In genomic region chr6:16243055-16243454, GRCh38 we compare ENCODE assay signal across 12 cellular contexts. TPM values are rescaled to one million over a fixed set of nuclear protein-coding genes. Genes with fewer than 3 reads are reported as not detected.
DNase-seq lines count a peak whose midpoint lies in the region; ATAC-seq lines count a peak whose summit lies in the region.
"Had no signal": no experiment of that assay in that cellular context is flagged by ENCODE, and none has a peak within 500 bp of the region (broad histone marks: within the 10 kb centered on the region; RNA-seq: fewer than 3 reads in every experiment).

No MANE protein-coding gene starts in this region.

- H3K36me3 ChIP-seq in skeletal muscle satellite cell (ENCODE audit: insufficient read depth, low read length), result no peaks in the 10 kb centered on the region

- H3K4me2 ChIP-seq in skeletal muscle satellite cell (ENCODE audit: low read length), result peak overlapping the region; percentile 27
- H3K4me2 ChIP-seq: hepatocyte had no signal

- no peak overlapping the region for H3K9ac ChIP-seq in skeletal muscle satellite cell (ENCODE audit: low read depth, low read length)

- no peak overlapping the region for H3K4me3 ChIP-seq in skeletal muscle satellite cell (ENCODE audit: low read length)
- H3K4me3 ChIP-seq: hepatocyte had no signal

- intact Hi-C loops in Right ventricle myocardium superior (cut with DNase I), result no loop called here

- no peaks in the 10 kb centered on the region for H3K27me3 ChIP-seq in skeletal muscle satellite cell (ENCODE audit: control insufficient read depth, insufficient read depth, low read length)
- H3K27me3 ChIP-seq: hepatocyte had no signal

- peak; percentile 77 for DNase-seq in HT1080 (ENCODE audit: low read depth)
- DNase-seq in astrocyte of the hippocampus (ENCODE audit: low read depth, low spot score), result peak; percentile 93
- no peak for DNase-seq in Right ventricle myocardium superior
- no peak for DNase-seq in stimulated activated CD4-positive, alpha-beta T cell treated with anti-CD3 and anti-CD28 coated beads, Interleukin-15, amount 100 ng/mL, for 24 hours
- no peak for DNase-seq in NCI-H1436 (lab: John Stamatoyannopoulos, UW)
- no peak for DNase-seq in cerebellum (ENCODE audit: low spot score)
- DNase-seq: activated T-cell treated with anti-CD3 and anti-CD28 coated beads for 4 hours, MM.1S had no signal

- H3K9me3 ChIP-seq in skeletal muscle satellite cell (replicated peaks; ENCODE audit: low read length), result no peaks in the 10 kb centered on the region

- ATAC-seq in Right ventricle myocardium superior (ENCODE audit: poor library complexity) (peak; percentile 32), GM21360 (IDR thresholded peaks at IDR 0.05; ENCODE audit: unreplicated experiment) (no peak)
- ATAC-seq: stimulated activated effector memory CD8-positive, alpha-beta T cell treated with anti-CD3 and anti-CD28 coated beads, Interleukin-12 subunit alpha, Interleukin-12 subunit beta, amount 100 ng/mL, for 72 hours had no signal

- H3K4me1 ChIP-seq in skeletal muscle satellite cell (ENCODE audit: control insufficient read depth, insufficient read depth, low read length), result peaks cover 29% of the 10 kb centered on the region

RNA-seq across cellular contexts. Expression of gene GMPR, which starts 4.7 kb away (rescaled TPM):
- total RNA-seq in HT1080 (2014; rRNA removed; shearing (Covaris generic)), result 2.4 and 2.9 TPM in 2 replicates
- polyA plus RNA-seq in HT1080 (2015; cell fraction: cytosol; rRNA removed), result 1.7 and 2.1 TPM in 2 replicates
- polyA plus RNA-seq in HT1080 (2015; cell fraction: nucleus; rRNA removed), result 0.67 and 1.4 TPM in 2 replicates
- total RNA-seq in Right ventricle myocardium superior (121 TPM), cerebellum (3.9 TPM)
- total RNA-seq in skeletal muscle satellite cell (2012; rRNA removed), result 0.25 and 2.2 TPM in 2 replicates

Comparison
In these comparisons a context has a peak if more than half of its experiments do, and no peak if none do; other contexts are left out.
1. DNase-seq: peak in HT1080 (single experiment) and astrocyte of the hippocampus (single experiment); none in Right ventricle myocardium superior (single experiment), stimulated activated CD4-positive, alpha-beta T cell treated with anti-CD3 and anti-CD28 coated beads, Interleukin-15, amount 100 ng/mL, for 24 hours (single experiment), NCI-H1436 (single experiment) and cerebellum (single experiment).
2. RNA of gene GMPR, which starts 4.7 kb away (total RNA-seq): 121 TPM in Right ventricle myocardium superior (single experiment); 3.9 TPM in cerebellum (single experiment) and 2.4 to 2.9 TPM in HT1080; every median in the first group is over 10 times any median in the second.